ENCODE assay signal across 15 cellular contexts in the genomic region with DNA sequence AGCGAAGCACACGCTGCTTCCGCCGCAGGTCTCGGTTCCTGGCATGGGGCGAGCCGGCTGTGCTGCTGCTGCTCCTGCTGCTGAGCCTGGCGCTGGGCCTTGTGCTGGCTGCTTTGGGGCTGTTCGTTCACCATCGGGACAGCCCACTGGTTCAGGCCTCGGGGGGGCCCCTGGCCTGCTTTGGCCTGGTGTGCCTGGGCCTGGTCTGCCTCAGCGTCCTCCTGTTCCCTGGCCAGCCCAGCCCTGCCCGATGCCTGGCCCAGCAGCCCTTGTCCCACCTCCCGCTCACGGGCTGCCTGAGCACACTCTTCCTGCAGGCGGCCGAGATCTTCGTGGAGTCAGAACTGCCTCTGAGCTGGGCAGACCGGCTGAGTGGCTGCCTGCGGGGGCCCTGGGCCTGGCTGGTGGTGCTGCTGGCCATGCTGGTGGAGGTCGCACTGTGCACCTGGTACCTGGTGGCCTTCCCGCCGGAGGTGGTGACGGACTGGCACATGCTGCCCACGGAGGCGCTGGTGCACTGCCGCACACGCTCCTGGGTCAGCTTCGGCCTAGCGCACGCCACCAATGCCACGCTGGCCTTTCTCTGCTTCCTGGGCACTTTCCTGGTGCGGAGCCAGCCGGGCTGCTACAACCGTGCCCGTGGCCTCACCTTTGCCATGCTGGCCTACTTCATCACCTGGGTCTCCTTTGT. TPM values are rescaled to one million over a fixed set of nuclear protein-coding genes. Genes with fewer than 3 reads are reported as not detected.
DNase-seq lines count a peak whose midpoint lies in the region; ATAC-seq and TF ChIP-seq lines count a peak whose summit lies in the region.
"Had no signal": no experiment of that assay in that cellular context is flagged by ENCODE, and none has a peak within 500 bp of the region (broad histone marks: within the 10 kb centered on the region; RNA-seq: fewer than 3 reads in every experiment).

No MANE protein-coding gene starts in this region.

- no peaks in the 10 kb centered on the region for H3K9me2 ChIP-seq in PC-3 (replicated peaks; ENCODE audit: low read length)

- no peaks in the 10 kb centered on the region for H3F3A ChIP-seq in PC-3 (ENCODE audit: low read length, unreplicated experiment)

- H3K79me2 ChIP-seq in PC-3 (ENCODE audit: low read length) (no peaks in the 10 kb centered on the region), osteoblast (ENCODE audit: insufficient read depth, low read length) (no peaks in the 10 kb centered on the region)

- H2AFZ ChIP-seq in PC-3 (ENCODE audit: low read length) (no peak overlapping the region), osteoblast (ENCODE audit: low read length) (no peak overlapping the region)

- no peak for TF ChIP-seq CTCF in PC-3 (conservative IDR thresholded peaks at IDR 0.05; ENCODE audit: low read depth, low read length)
- TF ChIP-seq CTCF in osteoblast (IDR thresholded peaks at IDR 0.05; ENCODE audit: extremely low read depth, low read depth, low read length): no peak

- no peaks in the 10 kb centered on the region for H3K9me3 ChIP-seq in PC-3 (ENCODE audit: low read length)
- H3K9me3 ChIP-seq in osteoblast (ENCODE audit: low read depth, low read length): no peaks in the 10 kb centered on the region
- H3K9me3 ChIP-seq: lower lobe of right lung, stomach, uterus had no signal

- intact Hi-C loops in PC-3 (cut with micrococcal nuclease): no loop called here

- H4K20me1 ChIP-seq in PC-3 (ENCODE audit: low read length) (peaks cover 5% of the 10 kb centered on the region; the same call in 1 of the 2 replicates), osteoblast (ENCODE audit: insufficient read depth, low read length) (peaks cover 28% of the 10 kb centered on the region)

- peaks cover 27% of the 10 kb centered on the region for H3K36me3 ChIP-seq in PC-3 (ENCODE audit: low read depth, low read length)
- peaks cover 10% of the 10 kb centered on the region for H3K36me3 ChIP-seq in osteoblast (ENCODE audit: insufficient read depth, low read length)
- H3K36me3 ChIP-seq: uterus had no signal

- CTCF ChIA-PET in PC-3 (lab: Charles Lee): no interaction called here

- H3K27ac ChIP-seq in PC-3 (ENCODE audit: low read length): no peak overlapping the region
- H3K27ac ChIP-seq in osteoblast (ENCODE audit: low read depth, low read length): no peak overlapping the region
- H3K27ac ChIP-seq: lower lobe of right lung, uterus had no signal

- H3K4me2 ChIP-seq in PC-3 (ENCODE audit: low read length): no peak overlapping the region
- no peak overlapping the region for H3K4me2 ChIP-seq in osteoblast (ENCODE audit: insufficient read depth, low read length)

- H3K4me1 ChIP-seq in PC-3 (ENCODE audit: insufficient read depth, low read length): peaks cover 36% of the 10 kb centered on the region
- H3K4me1 ChIP-seq in osteoblast (ENCODE audit: insufficient read depth, low read length): no peaks in the 10 kb centered on the region
- H3K4me1 ChIP-seq: uterus had no signal

- DNase-seq in PC-3 (no peak), left lobe of liver (ENCODE audit: low spot score) (no peak), putamen (ENCODE audit: low spot score) (no peak), osteoblast (ENCODE audit: insufficient read length, low spot score, missing footprints) (no peak)
- DNase-seq: activated CD8-positive, alpha-beta memory T cell treated with anti-CD3 and anti-CD28 coated beads, Interleukin-2, amount 10 ng/mL, durations not matched to agents 7 days and 5 days; activated gamma-delta T cell; AML-193; cerebellar nuclear complex; KG1; naive thymus-derived CD4-positive, alpha-beta T cell; NCI-H1092; NCI-H2171; uterus had no signal

- H3K4me3 ChIP-seq in PC-3 (ENCODE audit: low read length) (no peak overlapping the region), osteoblast (ENCODE audit: insufficient read depth, low read length) (no peak overlapping the region)
- H3K4me3 ChIP-seq: lower lobe of right lung, stomach, uterus had no signal

- H3K27me3 ChIP-seq in PC-3 (ENCODE audit: low read length) (no peaks in the 10 kb centered on the region), osteoblast (ENCODE audit: insufficient read depth, low read length) (no peaks in the 10 kb centered on the region)
- H3K27me3 ChIP-seq: stomach, uterus had no signal

- peak; percentile 2 for ATAC-seq in PC-3
- peak; percentile 45 for ATAC-seq in left lobe of liver
- ATAC-seq: activated CD8-positive, alpha-beta memory T cell treated with anti-CD3 and anti-CD28 coated beads, Interleukin-2, amount 10 ng/mL, durations not matched to agents 7 days and 5 days; naive thymus-derived CD4-positive, alpha-beta T cell had no signal

- H3K9ac ChIP-seq in PC-3 (ENCODE audit: low read length): no peak overlapping the region

- POLR2A ChIA-PET in PC-3 (lab: Charles Lee; ENCODE audit: unreplicated experiment): interaction anchor here (0.7 kb wide), 1 partner anchor 25 kb away, joined by 4 read pairs; no protein-coding TSS in a partner anchor

- BruUV-seq in PC-3 (replicated peaks; lab: Mats Ljungman, UMichigan): no TSS peak

RNA-seq across cellular contexts. Expression of gene TAS1R3, which starts 2.6 kb away (rescaled TPM):
- total RNA-seq in PC-3 (2014; rRNA removed) (1.9 and 4.3 TPM in 2 replicates), left lobe of liver (0.30 TPM), osteoblast (under 0.01 TPM in 2 replicates)

RNA-seq across cellular contexts. Expression of gene CPTP, which starts 9.1 kb away (rescaled TPM):
- 141 and 168 TPM in 2 replicates for total RNA-seq in PC-3 (2014; rRNA removed)
- total RNA-seq in left lobe of liver: 40.0 TPM
- total RNA-seq in osteoblast: 12.7 and 13.8 TPM in 2 replicates

RNA-seq across cellular contexts. Expression of gene INTS11, which starts 9.2 kb away (rescaled TPM):
- total RNA-seq in PC-3 (2014; rRNA removed): 254 and 324 TPM in 2 replicates
- 42.4 TPM for total RNA-seq in left lobe of liver
- 53.3 and 59.7 TPM in 2 replicates for total RNA-seq in osteoblast

RNA-seq across cellular contexts. Expression of gene DVL1, which starts 15.5 kb away (rescaled TPM):
- total RNA-seq in PC-3 (2014; rRNA removed) (626 and 813 TPM in 2 replicates), left lobe of liver (50.4 TPM), osteoblast (73.5 and 81.9 TPM in 2 replicates)

RNA-seq across cellular contexts. Expression of gene MXRA8, which starts 24.7 kb away (rescaled TPM):
- total RNA-seq in PC-3 (2014; rRNA removed): 25.3 and 29.0 TPM in 2 replicates
- 4.5 TPM for total RNA-seq in left lobe of liver
- total RNA-seq in osteoblast: 689 and 735 TPM in 2 replicates
